ENCODE assay signal across 12 cellular contexts in genomic region chr3:167102071-167102470, GRCh38.
DNase-seq lines count a peak whose midpoint lies in the region; ATAC-seq and TF ChIP-seq lines count a peak whose summit lies in the region.
"Had no signal": no experiment of that assay in that cellular context is flagged by ENCODE, and none has a peak within 500 bp of the region (broad histone marks: within the 10 kb centered on the region; RNA-seq: fewer than 3 reads in every experiment).

No MANE protein-coding gene starts in this region.

- H4K20me1 ChIP-seq in mammary epithelial cell (ENCODE audit: insufficient read depth, low read length) (no peaks in the 10 kb centered on the region), Loucy (ENCODE audit: insufficient read depth, low read length, poor library complexity, severe bottlenecking) (no peaks in the 10 kb centered on the region)

- in situ Hi-C loops in mammary epithelial cell (cut with MboI; ENCODE audit: low sequenced_read_pairs in 2 of 2), result no loop called here

- H3K27me3 ChIP-seq in mammary epithelial cell (ENCODE audit: insufficient read depth, low read length) (no peaks in the 10 kb centered on the region), Loucy (ENCODE audit: insufficient read depth, low read length, poor library complexity, severe bottlenecking) (no peaks in the 10 kb centered on the region), body of pancreas (no peaks in the 10 kb centered on the region)

- CTCF ChIA-PET in MCF 10A (lab: Yijun Ruan, JAX) (interaction anchor here (0.6 to 1.3 kb wide), 3 partner anchors 9 to 1477 kb away, joined by 3 to 5 read pairs (median 3); no protein-coding TSS in a partner anchor), mammary epithelial cell (lab: Charles Lee; ENCODE audit: low non-redundant PET) (no interaction called here)

- H3K4me3 Mint-ChIP-seq in MCF 10A (ENCODE audit: unreplicated experiment) (no peak overlapping the region), type B pancreatic cell (no peak overlapping the region)
- H3K4me3 Mint-ChIP-seq: mesothelial cell of epicardium; stimulated activated memory B cell treated with anti-CD40 and anti-IgM and Interleukin-4, amounts not matched to agents 10 μg/mL and 1 μg/mL and 100 μg/mL, for 72 hours had no signal

- H3K4me1 Mint-ChIP-seq in MCF 10A (ENCODE audit: insufficient read depth, unreplicated experiment) (no peaks in the 10 kb centered on the region), type B pancreatic cell (ENCODE audit: unreplicated experiment) (peaks cover 7% of the 10 kb centered on the region)
- H3K4me1 Mint-ChIP-seq: mesothelial cell of epicardium; stimulated activated memory B cell treated with anti-CD40 and anti-IgM and Interleukin-4, amounts not matched to agents 10 μg/mL and 1 μg/mL and 100 μg/mL, for 72 hours had no signal

- WGBS in mammary epithelial cell (ENCODE audit: low coverage, missing lambda C conversion rate), result 83% methylated on average over 1 of the region's 1 CpG
- 33 to 51% methylated on average over 1 of the region's 1 CpG for WGBS in body of pancreas, 2 donors

- H3F3A ChIP-seq in Loucy (ENCODE audit: low read depth), result no peaks in the 10 kb centered on the region

- H3K9ac ChIP-seq in mammary epithelial cell (ENCODE audit: insufficient read depth, low read length) (no peak overlapping the region), Loucy (ENCODE audit: low read depth, low read length, poor library complexity, severe bottlenecking) (no peak overlapping the region)

- BruUV-seq in MCF 10A (replicated peaks; lab: Mats Ljungman, UMichigan) (no TSS peak), mammary epithelial cell (replicated peaks; lab: Mats Ljungman, UMichigan) (no TSS peak)

- intact Hi-C loops in MCF 10A (cut with micrococcal nuclease) (no loop called here), mammary epithelial cell (cut with micrococcal nuclease) (no loop called here), body of pancreas (cut with DNase I) (no loop called here)

- H3K4me1 ChIP-seq in mammary epithelial cell (ENCODE audit: insufficient read depth, low read length) (no peaks in the 10 kb centered on the region), Loucy (ENCODE audit: insufficient read depth, low read length, poor library complexity, severe bottlenecking) (no peaks in the 10 kb centered on the region), body of pancreas (no peaks in the 10 kb centered on the region)

- no peak overlapping the region for H3K27ac ChIP-seq in mammary epithelial cell (ENCODE audit: insufficient read depth, low read depth, low read length)
- H3K27ac ChIP-seq in body of pancreas, result no peak overlapping the region

- DNase-seq in MCF 10A (ENCODE audit: unreplicated experiment) (peak; percentile 33), mammary epithelial cell (no peak), body of pancreas (peak in 3 of 4 donors; percentile 24 to 35 (median 28)), type B pancreatic cell (ENCODE audit: extremely low spot score, unreplicated experiment) (no peak), NCI-H1436 treated with DMSO at 0.1 percent for 48 hours (lab: John Stamatoyannopoulos, UW) (no peak)
- DNase-seq: activated T-cell treated with anti-CD3 and anti-CD28 coated beads for 4 hours, NCI-H2029 had no signal

- H3K79me2 ChIP-seq in mammary epithelial cell (ENCODE audit: insufficient read depth, low read length) (no peaks in the 10 kb centered on the region), Loucy (ENCODE audit: insufficient read depth, low read length) (no peaks in the 10 kb centered on the region)

- TF ChIP-seq POLR2A in body of pancreas (IDR thresholded peaks at IDR 0.05), result no peak

- dilution Hi-C loops in mammary epithelial cell (cut with HindIII; ENCODE audit: low sequenced_read_pairs), result no loop called here

- H3K9me2 ChIP-seq in Loucy (replicated peaks; ENCODE audit: low read depth, low read length), result no peaks in the 10 kb centered on the region

- H3K9me3 Mint-ChIP-seq in MCF 10A (ENCODE audit: unreplicated experiment) (no peaks in the 10 kb centered on the region), type B pancreatic cell (peaks cover 7% of the 10 kb centered on the region)
- H3K9me3 Mint-ChIP-seq: mesothelial cell of epicardium; stimulated activated memory B cell treated with anti-CD40 and anti-IgM and Interleukin-4, amounts not matched to agents 10 μg/mL and 1 μg/mL and 100 μg/mL, for 72 hours had no signal

- H3K27ac Mint-ChIP-seq in MCF 10A (ENCODE audit: low read depth, unreplicated experiment), result no peak overlapping the region
- H3K27ac Mint-ChIP-seq in type B pancreatic cell, result no peak overlapping the region
- H3K27ac Mint-ChIP-seq: mesothelial cell of epicardium; stimulated activated memory B cell treated with anti-CD40 and anti-IgM and Interleukin-4, amounts not matched to agents 10 μg/mL and 1 μg/mL and 100 μg/mL, for 72 hours had no signal

- H3K27me3 Mint-ChIP-seq in MCF 10A (ENCODE audit: insufficient read depth, unreplicated experiment), result no peaks in the 10 kb centered on the region
- H3K27me3 Mint-ChIP-seq in type B pancreatic cell, result peaks cover 3% of the 10 kb centered on the region
- H3K27me3 Mint-ChIP-seq: stimulated activated memory B cell treated with anti-CD40 and anti-IgM and Interleukin-4, amounts not matched to agents 10 μg/mL and 1 μg/mL and 100 μg/mL, for 72 hours had no signal

- ATAC-seq in body of pancreas (peak; percentile 42), GM18498 (IDR thresholded peaks at IDR 0.05; ENCODE audit: unreplicated experiment) (no peak), HG03159 (IDR thresholded peaks at IDR 0.05; ENCODE audit: unreplicated experiment) (no peak)
- ATAC-seq: stimulated activated memory B cell treated with anti-CD40 and anti-IgM and Interleukin-4, amounts not matched to agents 10 μg/mL and 1 μg/mL and 100 μg/mL, for 72 hours had no signal

- H2AFZ ChIP-seq in mammary epithelial cell (ENCODE audit: low read depth, low read length) (no peak overlapping the region), Loucy (ENCODE audit: low read length) (no peak overlapping the region)

- H3K4me2 ChIP-seq in mammary epithelial cell (ENCODE audit: insufficient read depth, low read depth, low read length), result no peak overlapping the region
- no peak overlapping the region for H3K4me2 ChIP-seq in Loucy (ENCODE audit: low read depth, low read length, poor library complexity, severe bottlenecking)

- no peak overlapping the region for H3K4me3 ChIP-seq in mammary epithelial cell (replicated peaks in 1 of 3; ENCODE audit: insufficient read depth in 1 of 3, low read depth in 2 of 3, low read length in 3 of 3)
- no peak overlapping the region for H3K4me3 ChIP-seq in Loucy (ENCODE audit: low read length, poor library complexity, severe bottlenecking)
- H3K4me3 ChIP-seq in body of pancreas, result no peak overlapping the region

- no peaks in the 10 kb centered on the region for H3K9me3 ChIP-seq in mammary epithelial cell (replicated peaks; ENCODE audit: insufficient read depth, low read length)
- no peaks in the 10 kb centered on the region for H3K9me3 ChIP-seq in Loucy (ENCODE audit: insufficient read depth, low read depth, low read length)
- H3K9me3 ChIP-seq in body of pancreas, result no peaks in the 10 kb centered on the region

- no peaks in the 10 kb centered on the region for H3K36me3 Mint-ChIP-seq in MCF 10A (ENCODE audit: insufficient read depth, unreplicated experiment)
- no peaks in the 10 kb centered on the region for H3K36me3 Mint-ChIP-seq in type B pancreatic cell
- H3K36me3 Mint-ChIP-seq: mesothelial cell of epicardium; stimulated activated memory B cell treated with anti-CD40 and anti-IgM and Interleukin-4, amounts not matched to agents 10 μg/mL and 1 μg/mL and 100 μg/mL, for 72 hours had no signal

- no peaks in the 10 kb centered on the region for H3K36me3 ChIP-seq in mammary epithelial cell (ENCODE audit: insufficient read depth, low read length)
- no peaks in the 10 kb centered on the region for H3K36me3 ChIP-seq in Loucy (ENCODE audit: insufficient read depth, low read length)
- H3K36me3 ChIP-seq in body of pancreas (replicated peaks in 1 of 2; ENCODE audit: insufficient read depth in 1 of 2, low read depth in 2 of 2), result no peaks in the 10 kb centered on the region

- POLR2A ChIA-PET in MCF 10A (lab: Yijun Ruan, JAX), result interaction anchor here (1.1 kb wide), 1 partner anchor 9 kb away, joined by 3 read pairs; no protein-coding TSS in a partner anchor

- TF ChIP-seq CTCF in MCF 10A (IDR thresholded peaks at IDR 0.05; ENCODE audit: unreplicated experiment) (peak; percentile 6), mammary epithelial cell (conservative IDR thresholded peaks at IDR 0.05 in 1 of 2, IDR thresholded peaks at IDR 0.05 in 1 of 2; ENCODE audit: extremely low read depth in 1 of 2, insufficient read depth in 1 of 2, low read depth in 1 of 2, low read length in 2 of 2) (no peak), Loucy (conservative IDR thresholded peaks at IDR 0.05; ENCODE audit: low read length) (peak; percentile 32), body of pancreas (IDR thresholded peaks at IDR 0.05) (peak; percentile 15 to 57 (median 32)), type B pancreatic cell (conservative IDR thresholded peaks at IDR 0.05) (peak; percentile 42)

Comparison
In these comparisons a context has a peak if more than half of its experiments do, and no peak if none do; other contexts are left out.
1. DNase-seq: peak in MCF 10A (single experiment) and body of pancreas (3 of 4); none in mammary epithelial cell (single experiment), type B pancreatic cell (single experiment) and NCI-H1436 treated with DMSO at 0.1 percent for 48 hours (single experiment).
2. CTCF ChIP-seq: peak in MCF 10A (single experiment), Loucy (single experiment), body of pancreas (7 of 7) and type B pancreatic cell (single experiment); none in mammary epithelial cell (0 of 2).